ENCODE assay signal across 8 cellular contexts in the genomic region with DNA sequence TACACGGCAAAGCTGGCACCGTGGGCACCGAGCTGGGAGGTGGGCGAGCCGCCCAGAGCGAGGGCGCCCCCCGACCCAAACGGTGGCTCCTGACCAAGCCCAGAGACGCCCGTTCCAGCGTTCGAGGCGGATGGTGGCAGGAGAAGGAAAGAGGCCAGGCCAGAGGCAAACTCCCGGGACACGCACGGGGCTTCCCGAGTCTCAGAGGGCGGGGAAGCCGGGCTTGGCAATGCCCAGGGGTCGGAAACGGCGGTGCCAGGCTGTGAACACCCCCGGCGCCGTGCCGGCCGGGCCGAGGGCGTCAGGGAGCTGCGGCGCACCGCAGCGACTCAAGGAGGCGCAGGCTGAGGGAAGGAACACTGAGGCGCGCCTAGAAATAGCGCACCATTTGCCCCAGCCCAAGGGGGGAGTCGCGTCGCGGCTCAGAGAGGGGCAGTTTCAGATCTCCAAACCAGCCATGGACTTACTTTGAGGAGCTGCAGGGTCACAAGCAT. TPM values are rescaled to one million over a fixed set of nuclear protein-coding genes. Genes with fewer than 3 reads are reported as not detected.
A peak's percentile ranks its signal among the peaks of the same experiment; 100 is the strongest.
DNase-seq lines count a peak whose midpoint lies in the region; ATAC-seq and TF ChIP-seq lines count a peak whose summit lies in the region.

No MANE protein-coding gene starts in this region.

- H3K9ac ChIP-seq in NT2/D1 (ENCODE audit: insufficient read length, low read depth), result peak overlapping the region; percentile 86

- H3K27me3 ChIP-seq in NT2/D1 (ENCODE audit: insufficient read depth, insufficient read length) (peaks cover 5% of the 10 kb centered on the region), vagina (no peaks in the 10 kb centered on the region)

- H3K4me3 Mint-ChIP-seq in mesothelial cell of epicardium, result peak overlapping the region; percentile 79

- TF ChIP-seq POLR2A in vagina (IDR thresholded peaks at IDR 0.05), result no peak

- intact Hi-C loops in vagina (cut with DNase I), result loop anchor here (5.0 kb wide), 1 partner anchor 333 kb away; no protein-coding TSS in a partner anchor

- no peaks in the 10 kb centered on the region for H3K9me3 Mint-ChIP-seq in mesothelial cell of epicardium

- H3K27ac Mint-ChIP-seq in mesothelial cell of epicardium, result peak overlapping the region; percentile 78

- peaks cover 66% of the 10 kb centered on the region for H3K4me1 Mint-ChIP-seq in mesothelial cell of epicardium

- peaks cover 78% of the 10 kb centered on the region for H3K27me3 Mint-ChIP-seq in mesothelial cell of epicardium (ENCODE audit: low read depth)

- H3K36me3 Mint-ChIP-seq in mesothelial cell of epicardium, result no peaks in the 10 kb centered on the region

- TF ChIP-seq CTCF in mesothelial cell of epicardium (IDR thresholded peaks at IDR 0.05; ENCODE audit: unreplicated experiment), result no peak
- TF ChIP-seq CTCF in vagina (IDR thresholded peaks at IDR 0.05), result peak in 1 of 3 experiments; percentile 17

- H3K9me3 ChIP-seq in NT2/D1 (ENCODE audit: insufficient read depth, low read length) (no peaks in the 10 kb centered on the region), vagina (no peaks in the 10 kb centered on the region)

- H3K27ac ChIP-seq in cingulate gyrus (ENCODE audit: low read depth, low read length) (peak overlapping the region; percentile 55), vagina (peak overlapping the region; percentile 66)

- DNase-seq in activated CD4-positive, alpha-beta T cell treated with anti-CD3 and anti-CD28 coated beads, Interleukin-2, amount 50 U/mL, for 1 hour, result peak; percentile 38
- DNase-seq in activated CD4-positive, alpha-beta T cell treated with anti-CD3 and anti-CD28 coated beads for 48 hours, result no peak
- DNase-seq in NT2/D1 (ENCODE audit: low read depth, low spot score) (no peak), mesothelial cell of epicardium (ENCODE audit: low spot score in 2 of 2, unreplicated experiment in 2 of 2) (peak in 1 of 2 experiments; percentile 34), vagina (ENCODE audit: extremely low spot score in 2 of 2) (no peak), GOT3 (lab: John Stamatoyannopoulos, UW) (no peak)

- ATAC-seq in HG02571 (IDR thresholded peaks at IDR 0.05; ENCODE audit: unreplicated experiment), result peak; percentile 39

- H3K4me3 ChIP-seq in NT2/D1 (ENCODE audit: insufficient read length, low read depth) (peak overlapping the region; percentile 75), vagina (peak overlapping the region; percentile 57)

- H3K4me1 ChIP-seq in NT2/D1 (ENCODE audit: insufficient read depth, insufficient read length) (peaks cover 8% of the 10 kb centered on the region), vagina (peaks cover 62% of the 10 kb centered on the region)

- H3K36me3 ChIP-seq in NT2/D1 (ENCODE audit: insufficient read depth, insufficient read length, low read length) (peaks cover 26% of the 10 kb centered on the region), vagina (no peaks in the 10 kb centered on the region)

RNA-seq across cellular contexts. Expression of gene SPRY4, which starts 0.4 kb away (rescaled TPM):
- total RNA-seq in mesothelial cell of epicardium, result 21.3 to 21.5 TPM (median 21.4 TPM) in 3 replicates
- total RNA-seq in vagina, result 13.5 TPM
